In genomic region chr2:142642654-142643053, GRCh38 we compare ENCODE assay signal across 21 cellular contexts.
DNase-seq lines count a peak whose midpoint lies in the region; ATAC-seq and TF ChIP-seq lines count a peak whose summit lies in the region.
"Had no signal": no experiment of that assay in that cellular context is flagged by ENCODE, and none has a peak within 500 bp of the region (broad histone marks: within the 10 kb centered on the region; RNA-seq: fewer than 3 reads in every experiment).

No MANE protein-coding gene starts in this region.

- POLR2A ChIA-PET in MCF 10A (lab: Yijun Ruan, JAX), result interaction anchor here (1.2 kb wide), 1 partner anchor 218 kb away, joined by 3 read pairs; no protein-coding TSS in a partner anchor

- H3K9me3 Mint-ChIP-seq in MCF 10A (ENCODE audit: unreplicated experiment), result no peaks in the 10 kb centered on the region

- peaks cover 2% of the 10 kb centered on the region for H3K27me3 Mint-ChIP-seq in MCF 10A (ENCODE audit: insufficient read depth, unreplicated experiment)

- no peak overlapping the region for H3K27ac ChIP-seq in breast epithelium
- H3K27ac ChIP-seq: 22Rv1, BLaER1 had no signal

- no peak overlapping the region for H3K4me3 ChIP-seq in breast epithelium
- H3K4me3 ChIP-seq: BLaER1 had no signal

- H3K9me3 ChIP-seq in breast epithelium, result peaks cover 0 to 5% of the 10 kb centered on the region in 2 donors
- H3K9me3 ChIP-seq: BLaER1 had no signal

- H3K4me1 ChIP-seq in breast epithelium, result no peaks in the 10 kb centered on the region
- H3K4me1 ChIP-seq: BLaER1 had no signal

- H3K27ac Mint-ChIP-seq in MCF 10A (ENCODE audit: low read depth, unreplicated experiment), result no peak overlapping the region
- H3K27ac Mint-ChIP-seq: CD8-positive, alpha-beta T cell had no signal

- H3K4me1 Mint-ChIP-seq in MCF 10A (ENCODE audit: insufficient read depth, unreplicated experiment), result peaks cover 5% of the 10 kb centered on the region

- no peak for TF ChIP-seq CTCF in MCF 10A (IDR thresholded peaks at IDR 0.05; ENCODE audit: unreplicated experiment)
- TF ChIP-seq CTCF in breast epithelium (IDR thresholded peaks at IDR 0.05), result no peak

- no peaks in the 10 kb centered on the region for H3K36me3 ChIP-seq in breast epithelium
- H3K36me3 ChIP-seq: BLaER1 had no signal

- H3K36me3 Mint-ChIP-seq in MCF 10A (ENCODE audit: insufficient read depth, unreplicated experiment), result no peaks in the 10 kb centered on the region
- H3K36me3 Mint-ChIP-seq: CD8-positive, alpha-beta T cell had no signal

- no peaks in the 10 kb centered on the region for H3K27me3 ChIP-seq in breast epithelium
- H3K27me3 ChIP-seq: BLaER1 had no signal

- no peak for TF ChIP-seq POLR2A in breast epithelium (IDR thresholded peaks at IDR 0.05)

- H3K4me3 Mint-ChIP-seq in MCF 10A (ENCODE audit: unreplicated experiment), result no peak overlapping the region
- H3K4me3 Mint-ChIP-seq: CD8-positive, alpha-beta T cell had no signal

- DNase-seq in MCF 10A (ENCODE audit: unreplicated experiment) (peak; percentile 89), breast epithelium (ENCODE audit: low spot score in 2 of 2) (no peak), amniotic epithelial cell (ENCODE audit: low read depth) (peak; percentile 69), fibroblast of gingiva (ENCODE audit: low read depth) (peak; percentile 79), stromal cell of bone marrow (ENCODE audit: low read depth) (peak; percentile 25), AML-193 (lab: John Stamatoyannopoulos, UW) (no peak), DMS 273 (lab: John Stamatoyannopoulos, UW; ENCODE audit: unreplicated experiment) (no peak), left colon (no peak)
- DNase-seq: CD8-positive, alpha-beta T cell; DMS79 treated with DMSO at 0.1 percent for 48 hours; H7; MM.1S; NCI-H1105 treated with DMSO at 0.1 percent for 48 hours; NCI-H1694 treated with DMSO at 0.1 percent for 48 hours; NCI-H2107; NCI-H2227 treated with DMSO at 0.1 percent for 48 hours; NCI-H524 had no signal

- ATAC-seq in left colon, result no peak
- ATAC-seq: CD8-positive, alpha-beta T cell; Panc1; Right ventricle myocardium inferior had no signal

- BruUV-seq in MCF 10A (replicated peaks; lab: Mats Ljungman, UMichigan), result no TSS peak

- intact Hi-C loops in MCF 10A (cut with micrococcal nuclease), result no loop called here
- intact Hi-C loops in breast epithelium (cut with DNase I; ENCODE audit: low total_unique reads), result loop anchor here (5.0 kb wide), 1 partner anchor 45 kb away; no protein-coding TSS in a partner anchor
- intact Hi-C loops in left colon (cut with DNase I, micrococcal nuclease), result no loop called here

- CTCF ChIA-PET in MCF 10A (lab: Yijun Ruan, JAX), result interaction anchor here (0.6 to 1.0 kb wide), 2 partner anchors 352 to 529 kb away, joined by 3 to 4 read pairs; no protein-coding TSS in a partner anchor

Comparison
In these comparisons a context has a peak if more than half of its experiments do, and no peak if none do; other contexts are left out.
1. DNase-seq: peak in MCF 10A (single experiment), amniotic epithelial cell (single experiment), fibroblast of gingiva (single experiment) and stromal cell of bone marrow (single experiment); none in breast epithelium (0 of 2), AML-193 (0 of 2), DMS 273 (single experiment) and left colon (0 of 2).